ENCODE assay signal across 12 cellular contexts in the genomic region with DNA sequence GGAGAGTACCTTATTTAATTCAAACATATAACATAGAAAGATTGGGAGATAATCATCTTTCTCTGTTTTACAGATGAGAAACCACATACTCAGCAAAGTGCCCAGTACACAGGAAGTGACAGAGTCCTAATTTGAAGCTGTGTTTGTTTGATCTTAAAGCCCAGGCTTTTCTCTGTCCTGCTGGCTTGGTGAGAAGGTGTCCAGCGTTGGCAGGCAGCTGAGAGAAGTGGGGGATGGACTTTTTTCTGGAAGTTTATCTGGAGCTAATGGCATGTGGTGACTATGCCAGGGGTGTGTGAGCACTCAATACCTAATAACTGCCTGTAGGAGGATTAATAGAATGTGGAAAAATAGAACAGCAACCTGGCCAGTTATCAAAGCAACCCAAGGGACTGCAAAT.
DNase-seq lines count a peak whose midpoint lies in the region; ATAC-seq lines count a peak whose summit lies in the region.
"Had no signal": no experiment of that assay in that cellular context is flagged by ENCODE, and none has a peak within 500 bp of the region (broad histone marks: within the 10 kb centered on the region; RNA-seq: fewer than 3 reads in every experiment).

No MANE protein-coding gene starts in this region.

- H3K36me3 ChIP-seq in CD8-positive, alpha-beta memory T cell (ENCODE audit: insufficient read depth, low read length), result no peaks in the 10 kb centered on the region
- H3K36me3 ChIP-seq: transverse colon had no signal

- H3K36me3 Mint-ChIP-seq in CD8-positive, alpha-beta memory T cell, result no peaks in the 10 kb centered on the region

- H3K27me3 ChIP-seq in CD8-positive, alpha-beta memory T cell (ENCODE audit: insufficient read depth, low read length, poor library complexity, severe bottlenecking), result no peaks in the 10 kb centered on the region
- H3K27me3 ChIP-seq: transverse colon had no signal

- no peak for DNase-seq in CD8-positive, alpha-beta memory T cell
- DNase-seq in cerebellar cortex (ENCODE audit: low spot score), result peak; percentile 10
- DNase-seq in NCI-H82 treated with DMSO at 0.1 percent for 48 hours (lab: John Stamatoyannopoulos, UW; ENCODE audit: unreplicated experiment), result no peak
- no peak for DNase-seq in NCI-H1436 (lab: John Stamatoyannopoulos, UW)
- no peak for DNase-seq in NCI-H2196 treated with DMSO at 0.1 percent for 48 hours (lab: John Stamatoyannopoulos, UW; ENCODE audit: unreplicated experiment)
- DNase-seq: DND-41, erythroblast, SK-N-SH, transverse colon had no signal

- H3K9me3 ChIP-seq in CD8-positive, alpha-beta memory T cell (ENCODE audit: low read length), result no peaks in the 10 kb centered on the region
- H3K9me3 ChIP-seq: SK-N-SH, transverse colon had no signal

- no peak overlapping the region for H3K27ac ChIP-seq in CD8-positive, alpha-beta memory T cell (ENCODE audit: low read depth, low read length)
- H3K27ac ChIP-seq: transverse colon had no signal

- H3K27ac Mint-ChIP-seq in CD8-positive, alpha-beta memory T cell, result peak overlapping the region in 3 of 8 donors; percentile 15 to 52 (median 24)

- CTCF ChIA-PET in CD8-positive, alpha-beta memory T cell (lab: Charles Lee), result interaction anchor here (0.9 kb wide), 1 partner anchor 22 kb away, joined by 5 read pairs; no protein-coding TSS in a partner anchor

- peaks cover 18 to 35% (median 28%) of the 10 kb centered on the region in 3 donors for H3K4me1 Mint-ChIP-seq in CD8-positive, alpha-beta memory T cell

- no peaks in the 10 kb centered on the region for H3K27me3 Mint-ChIP-seq in CD8-positive, alpha-beta memory T cell

- no peaks in the 10 kb centered on the region for H3K9me3 Mint-ChIP-seq in CD8-positive, alpha-beta memory T cell

- no peak overlapping the region for H3K4me3 ChIP-seq in CD8-positive, alpha-beta memory T cell (ENCODE audit: low read length)
- H3K4me3 ChIP-seq: transverse colon had no signal

- POLR2A ChIA-PET in CD8-positive, alpha-beta memory T cell (lab: Charles Lee), result no interaction called here

- H3K4me1 ChIP-seq in CD8-positive, alpha-beta memory T cell (ENCODE audit: insufficient read depth, low read length), result peaks cover 10% of the 10 kb centered on the region

- ATAC-seq in GM18861 (IDR thresholded peaks at IDR 0.05; ENCODE audit: unreplicated experiment) (peak; percentile 75), HG03432 (IDR thresholded peaks at IDR 0.05; ENCODE audit: unreplicated experiment) (peak; percentile 64), HG03025 (IDR thresholded peaks at IDR 0.05; ENCODE audit: low FRiP score, unreplicated experiment) (no peak)

- H3K4me3 Mint-ChIP-seq in CD8-positive, alpha-beta memory T cell, result peak overlapping the region in 4 of 7 donors; percentile 9 to 49 (median 30)
